In the genomic region with DNA sequence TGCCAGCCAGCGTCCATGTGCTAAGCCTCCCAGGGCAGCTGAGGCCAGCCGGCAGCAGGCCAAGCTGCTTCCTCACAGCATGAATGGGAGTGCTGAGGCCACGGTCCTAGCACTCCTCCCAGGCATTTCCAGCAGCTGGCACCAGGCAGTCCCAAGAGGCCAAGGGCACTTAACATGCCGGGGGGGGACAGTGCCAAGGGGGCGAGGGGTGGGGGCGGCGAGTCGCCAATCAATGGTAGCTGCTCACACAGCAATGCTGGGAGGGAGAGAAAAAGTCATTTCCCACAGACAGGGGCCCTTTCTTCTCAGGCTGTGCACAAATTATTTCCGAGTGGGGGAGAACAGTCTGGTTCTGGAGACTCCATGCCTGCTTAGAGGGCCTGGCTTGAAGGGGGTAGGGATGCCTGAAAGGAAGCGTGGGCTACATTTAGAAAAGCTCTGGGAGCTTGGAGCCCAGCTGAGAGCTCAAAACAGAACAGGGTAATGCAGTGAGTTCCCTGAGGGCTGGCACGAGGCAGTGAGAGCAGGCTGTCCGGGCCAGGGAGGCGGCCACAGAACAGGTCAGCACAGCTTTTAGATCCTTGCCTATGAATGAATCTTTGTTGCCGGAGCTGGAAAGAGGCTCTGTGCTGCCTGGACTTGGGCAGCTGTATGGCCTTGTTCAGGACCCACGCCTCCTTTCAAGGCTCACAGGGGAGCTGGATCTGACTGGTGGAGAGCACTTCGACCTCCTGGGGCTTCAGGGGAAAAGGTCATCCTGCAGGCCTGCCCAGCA, we compare ENCODE assay signal across 17 cellular contexts. TPM values are rescaled to one million over a fixed set of nuclear protein-coding genes. Genes with fewer than 3 reads are reported as not detected.
A peak's percentile ranks its signal among the peaks of the same experiment; 100 is the strongest.
DNase-seq lines count a peak whose midpoint lies in the region; ATAC-seq and TF ChIP-seq lines count a peak whose summit lies in the region.
"Had no signal": no experiment of that assay in that cellular context is flagged by ENCODE, and none has a peak within 500 bp of the region (broad histone marks: within the 10 kb centered on the region; RNA-seq: fewer than 3 reads in every experiment).

No MANE protein-coding gene starts in this region.

- 57% methylated on average over 16 of the region's 16 CpGs for WGBS in right cardiac atrium
- WGBS in stomach, 5 donors, result 71 to 87% (median 78%) methylated on average over 10 to 16 of the region's 16 CpGs

- ATAC-seq in central memory CD8-positive, alpha-beta T cell (replicated peaks; ENCODE audit: extremely low read depth, poor library complexity, severe bottlenecking), result no peak
- ATAC-seq in right cardiac atrium, result peak; percentile 75 to 86
- no peak for ATAC-seq in HG02970 (IDR thresholded peaks at IDR 0.05; ENCODE audit: low FRiP score, unreplicated experiment)

- no peaks in the 10 kb centered on the region for H3K27me3 ChIP-seq in right cardiac atrium (ENCODE audit: control insufficient read depth, insufficient read depth)
- no peaks in the 10 kb centered on the region for H3K27me3 ChIP-seq in stomach
- H3K27me3 ChIP-seq: brain microvascular endothelial cell had no signal

- DNase-seq in RPMI7951 (ENCODE audit: low read depth), result peak; percentile 35
- no peak for DNase-seq in central memory CD8-positive, alpha-beta T cell (ENCODE audit: low spot score in 2 of 2)
- peak; percentile 73 to 90 (median 88) for DNase-seq in right cardiac atrium
- no peak for DNase-seq in stomach
- DNase-seq in progenitor cell of endocrine pancreas (ENCODE audit: low spot score, unreplicated experiment), result no peak
- DNase-seq in activated CD4-positive, alpha-beta T cell treated with anti-CD3 and anti-CD28 coated beads for 48 hours, result no peak
- no peak for DNase-seq in stimulated activated CD4-positive, alpha-beta T cell treated with anti-CD3 and anti-CD28 coated beads, Interleukin-12 subunit alpha, Interleukin-12 subunit beta, amount 100 ng/mL, for 4 hours
- DNase-seq: activated B cell treated with CpG ODN at 0.5 μM for 24 hours; brain microvascular endothelial cell; GF-D8; IMR-90; NCI-H1417 treated with DMSO at 0.1 percent for 48 hours; NK-92 treated with Interleukin-12 subunit alpha and Interleukin-12 subunit beta, amount 100 ng/mL, for 24 hours; retina; SK-N-SH had no signal

- peaks cover 90% of the 10 kb centered on the region for H3K36me3 Mint-ChIP-seq in central memory CD8-positive, alpha-beta T cell (ENCODE audit: insufficient read depth)
- peaks cover 25% of the 10 kb centered on the region for H3K36me3 Mint-ChIP-seq in progenitor cell of endocrine pancreas (ENCODE audit: insufficient read depth)

- peak overlapping the region; percentile 16 for H3K27ac Mint-ChIP-seq in central memory CD8-positive, alpha-beta T cell (ENCODE audit: low read depth)
- no peak overlapping the region for H3K27ac Mint-ChIP-seq in progenitor cell of endocrine pancreas
- H3K27ac Mint-ChIP-seq: activated B cell treated with CpG ODN at 0.5 μM for 24 hours had no signal

- peaks cover 4% of the 10 kb centered on the region for H3K4me1 ChIP-seq in right cardiac atrium (ENCODE audit: control insufficient read depth, insufficient read depth, low read length)
- no peaks in the 10 kb centered on the region for H3K4me1 ChIP-seq in stomach

- H3K4me3 ChIP-seq in right cardiac atrium (ENCODE audit: low read length), result no peak overlapping the region
- H3K4me3 ChIP-seq in stomach, result no peak overlapping the region

- H3K9me3 ChIP-seq in right cardiac atrium (ENCODE audit: control insufficient read depth, low read length), result no peaks in the 10 kb centered on the region
- H3K9me3 ChIP-seq in stomach, result no peaks in the 10 kb centered on the region
- H3K9me3 ChIP-seq: SK-N-SH had no signal

- H3K27me3 Mint-ChIP-seq in central memory CD8-positive, alpha-beta T cell, result no peaks in the 10 kb centered on the region
- H3K27me3 Mint-ChIP-seq in progenitor cell of endocrine pancreas, result no peaks in the 10 kb centered on the region
- H3K27me3 Mint-ChIP-seq: activated B cell treated with CpG ODN at 0.5 μM for 24 hours had no signal

- no peak overlapping the region for H3K4me3 Mint-ChIP-seq in central memory CD8-positive, alpha-beta T cell
- no peak overlapping the region for H3K4me3 Mint-ChIP-seq in progenitor cell of endocrine pancreas (ENCODE audit: low read depth)
- H3K4me3 Mint-ChIP-seq: activated B cell treated with CpG ODN at 0.5 μM for 24 hours, CD14-positive monocyte had no signal

- peaks cover 100% of the 10 kb centered on the region in 4 donors for H3K36me3 ChIP-seq in stomach

- no peaks in the 10 kb centered on the region for H3K9me3 Mint-ChIP-seq in central memory CD8-positive, alpha-beta T cell
- H3K9me3 Mint-ChIP-seq in progenitor cell of endocrine pancreas (ENCODE audit: low read depth), result no peaks in the 10 kb centered on the region
- H3K9me3 Mint-ChIP-seq: activated B cell treated with CpG ODN at 0.5 μM for 24 hours had no signal

- no peak for TF ChIP-seq EP300 in stomach (IDR thresholded peaks at IDR 0.05)

- peak overlapping the region; percentile 60 for H3K27ac ChIP-seq in right cardiac atrium (ENCODE audit: low read length)
- peak overlapping the region in 3 of 5 donors; percentile 4 to 40 (median 10) for H3K27ac ChIP-seq in stomach
- H3K27ac ChIP-seq: brain microvascular endothelial cell had no signal

- TF ChIP-seq CTCF in stomach (IDR thresholded peaks at IDR 0.05) (no peak), progenitor cell of endocrine pancreas (IDR thresholded peaks at IDR 0.05; ENCODE audit: unreplicated experiment) (no peak)

- no peak for TF ChIP-seq POLR2A in stomach (IDR thresholded peaks at IDR 0.05)

- intact Hi-C loops in right cardiac atrium (cut with DNase I), result no loop called here
- intact Hi-C loops in stomach (cut with DNase I; ENCODE audit: low total_unique reads), result no loop called here

- H3K4me1 Mint-ChIP-seq in central memory CD8-positive, alpha-beta T cell, result no peaks in the 10 kb centered on the region
- no peaks in the 10 kb centered on the region for H3K4me1 Mint-ChIP-seq in progenitor cell of endocrine pancreas (ENCODE audit: low read depth)
- H3K4me1 Mint-ChIP-seq: activated B cell treated with CpG ODN at 0.5 μM for 24 hours, CD14-positive monocyte had no signal

RNA-seq across cellular contexts. Expression of a gene that starts 14.4 kb away (rescaled TPM):
- 18.5 and 23.2 TPM in 2 replicates for total RNA-seq in RPMI7951 (2014; rRNA removed; shearing (Covaris generic))
- 1 to 10 TPM; 5.6 to 9.1 (median 8.5) TPM for total RNA-seq in right cardiac atrium
- 5.4 TPM for polyA plus RNA-seq in right cardiac atrium
- total RNA-seq in stomach, result 10 to 100 TPM in 3 of 5 donors, 1 to 10 TPM in 2; 2.2 to 23.2 (median 16.3) TPM
- 10 to 100 TPM; 14.2 to 24.5 (median 20.3) TPM for polyA plus RNA-seq in stomach
- 10.6 and 13.4 TPM in 2 replicates for total RNA-seq in progenitor cell of endocrine pancreas

RNA-seq across cellular contexts. Expression of a gene that starts 15.6 kb away (rescaled TPM):
- 16.3 and 33.9 TPM in 2 replicates for total RNA-seq in RPMI7951 (2014; rRNA removed; shearing (Covaris generic))
- total RNA-seq in right cardiac atrium, result 100 to 1,000 TPM; 105 to 110 (median 108) TPM
- polyA plus RNA-seq in right cardiac atrium, result 16.2 TPM
- 100 to 1,000 TPM in 1 of 5 donors, 10 to 100 TPM in 4; 30.3 to 316 (median 38.8) TPM for total RNA-seq in stomach
- polyA plus RNA-seq in stomach, result 10 to 100 TPM; 13.6 to 15.6 (median 15.0) TPM
- 155 and 165 TPM in 2 replicates for total RNA-seq in progenitor cell of endocrine pancreas

RNA-seq across cellular contexts. Expression of a gene that starts 15.7 kb away (rescaled TPM):
- total RNA-seq in RPMI7951 (2014; rRNA removed; shearing (Covaris generic)), result 1.8 and 2.9 TPM in 2 replicates
- 1 to 10 TPM in 3 of 4 donors, under 1 TPM in 1; 0.47 to 2.1 (median 1.4) TPM for total RNA-seq in right cardiac atrium
- polyA plus RNA-seq in right cardiac atrium, result 0.66 TPM
- 1 to 10 TPM in 3 of 5 donors, under 1 TPM in 1, not detected in 1; 0.73 to 9.0 (median 3.0) TPM for total RNA-seq in stomach
- 1 to 10 TPM; 1.7 to 3.7 (median 1.9) TPM for polyA plus RNA-seq in stomach
- total RNA-seq in progenitor cell of endocrine pancreas, result 11.1 and 13.5 TPM in 2 replicates

RNA-seq across cellular contexts. Expression of a gene that starts 46.1 kb away (rescaled TPM):
- total RNA-seq in RPMI7951 (2014; rRNA removed; shearing (Covaris generic)), result 9.8 and 10.0 TPM in 2 replicates
- 10 to 100 TPM in 3 of 4 donors, 1 to 10 TPM in 1; 8.7 to 17.0 (median 12.7) TPM for total RNA-seq in right cardiac atrium
- 5.7 TPM for polyA plus RNA-seq in right cardiac atrium
- 10 to 100 TPM in 3 of 5 donors, 1 to 10 TPM in 2; 3.6 to 29.4 (median 15.6) TPM for total RNA-seq in stomach
- 1 to 10 TPM; 4.1 to 8.4 (median 4.3) TPM for polyA plus RNA-seq in stomach
- total RNA-seq in progenitor cell of endocrine pancreas, result 32.5 and 35.8 TPM in 2 replicates

RNA-seq across cellular contexts. Expression of a gene that starts 51.8 kb away (rescaled TPM):
- 9.6 and 16.6 TPM in 2 replicates for total RNA-seq in RPMI7951 (2014; rRNA removed; shearing (Covaris generic))
- total RNA-seq in right cardiac atrium (1 to 10 TPM; 7.0 to 9.0 (median 7.4) TPM), stomach (10 to 100 TPM in 1 of 5 donors, 1 to 10 TPM in 4; 1.2 to 57.8 (median 3.7) TPM), progenitor cell of endocrine pancreas (7.2 and 9.3 TPM in 2 replicates)
- polyA plus RNA-seq in right cardiac atrium (6.4 TPM), stomach (10 to 100 TPM in 1 of 3 donors, 1 to 10 TPM in 2; 6.6 to 17.0 (median 7.3) TPM)

Comparison
In these comparisons a context has a peak if more than half of its experiments do, and no peak if none do; other contexts are left out.
1. DNase-seq: peak in RPMI7951 (single experiment) and right cardiac atrium (3 of 3); none in central memory CD8-positive, alpha-beta T cell (0 of 2), stomach (single experiment), progenitor cell of endocrine pancreas (single experiment), activated CD4-positive, alpha-beta T cell treated with anti-CD3 and anti-CD28 coated beads for 48 hours (single experiment) and stimulated activated CD4-positive, alpha-beta T cell treated with anti-CD3 and anti-CD28 coated beads, Interleukin-12 subunit alpha, Interleukin-12 subunit beta, amount 100 ng/mL, for 4 hours (single experiment).
2. ATAC-seq: peak in right cardiac atrium (2 of 2); none in central memory CD8-positive, alpha-beta T cell (single experiment) and HG02970 (single experiment).